In the genomic region with DNA sequence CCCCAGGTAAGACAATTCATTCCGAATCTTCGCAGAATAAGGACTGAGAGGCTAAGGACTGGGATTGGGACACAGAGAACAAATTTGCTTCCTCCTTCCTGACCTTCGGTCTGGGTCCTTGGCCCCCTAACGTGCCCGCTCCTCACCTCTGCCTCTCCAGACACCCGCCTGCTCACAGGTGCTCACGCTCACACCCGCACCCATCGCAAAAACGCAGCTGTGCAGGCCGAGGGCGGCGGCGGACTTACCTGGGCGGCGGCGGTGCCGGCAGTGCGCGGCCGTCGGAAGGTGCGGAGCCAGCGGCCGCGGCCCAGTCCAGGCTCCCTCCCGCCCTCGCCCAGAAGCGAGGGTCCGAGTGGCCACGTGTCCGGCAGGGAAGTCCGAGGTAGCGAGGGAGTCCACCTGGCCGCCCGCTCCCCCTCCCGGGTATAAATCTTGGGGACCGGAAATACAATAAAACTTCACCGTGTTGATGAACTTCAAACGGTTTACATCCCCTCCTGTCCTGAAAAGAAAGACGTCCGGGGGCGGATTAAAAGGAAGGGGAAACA, we compare ENCODE assay signal across 18 cellular contexts. TPM values are rescaled to one million over a fixed set of nuclear protein-coding genes. Genes with fewer than 3 reads are reported as not detected.
DNase-seq lines count a peak whose midpoint lies in the region; ATAC-seq, FAIRE-seq and TF ChIP-seq lines count a peak whose summit lies in the region.
"Had no signal": no experiment of that assay in that cellular context is flagged by ENCODE, and none has a peak within 500 bp of the region (broad histone marks: within the 10 kb centered on the region; RNA-seq: fewer than 3 reads in every experiment).

No MANE protein-coding gene starts in this region.

- H3K9me3 ChIP-seq in HUES6 (ENCODE audit: control insufficient read depth, insufficient read depth, low read depth, low read length) (no peaks in the 10 kb centered on the region), trophoblast cell (ENCODE audit: insufficient read depth, low read depth, low read length) (peaks cover 6% of the 10 kb centered on the region)
- H3K9me3 ChIP-seq: ovary had no signal

- H3K4me3 ChIP-seq in HUES6 (ENCODE audit: low read depth, low read length) (peak overlapping the region; percentile 28), trophoblast cell (ENCODE audit: low read depth, low read length) (peak overlapping the region; percentile 16)
- H3K4me3 ChIP-seq: ovary had no signal

- no peak overlapping the region for H2BK12ac ChIP-seq in trophoblast cell (ENCODE audit: low read length)

- no peak overlapping the region for H3K27ac ChIP-seq in HUES6 (ENCODE audit: low read depth, low read length)
- no peak overlapping the region for H3K27ac ChIP-seq in trophoblast cell (ENCODE audit: low read depth, low read length)
- H3K27ac ChIP-seq: ovary had no signal

- intact Hi-C loops in CD14-positive monocyte (cut with micrococcal nuclease) = no loop called here

- no peak for TF ChIP-seq CTCF in CD14-positive monocyte (IDR thresholded peaks at IDR 0.05)

- H3K27me3 Mint-ChIP-seq in CD14-positive monocyte (ENCODE audit: low read depth in 3 of 3) = peaks cover 92 to 99% (median 98%) of the 10 kb centered on the region in 3 donors
- H3K27me3 Mint-ChIP-seq in effector memory CD8-positive, alpha-beta T cell = peaks cover 78 to 100% of the 10 kb centered on the region in 2 donors

- no peaks in the 10 kb centered on the region for H3K36me3 ChIP-seq in HUES6 (ENCODE audit: control insufficient read depth, insufficient read depth, low read length)
- peaks cover 0 to 2% of the 10 kb centered on the region in 2 experiments for H3K36me3 ChIP-seq in trophoblast cell (ENCODE audit: control insufficient read depth in 1 of 2, insufficient read depth in 2 of 2, low read length in 2 of 2)
- H3K36me3 ChIP-seq: ovary had no signal

- FAIRE-seq in HTR-8/SVneo (lab: Jason Lieb, UNC) = no peak
- FAIRE-seq: urothelium cell line had no signal

- no peak overlapping the region for H2AK5ac ChIP-seq in trophoblast cell (ENCODE audit: low read length)

- H3K36me3 Mint-ChIP-seq in CD14-positive monocyte = peaks cover 0 to 4% of the 10 kb centered on the region in 2 donors
- H3K36me3 Mint-ChIP-seq in effector memory CD8-positive, alpha-beta T cell (ENCODE audit: insufficient read depth) = peaks cover 8% of the 10 kb centered on the region

- no peak overlapping the region for H4K8ac ChIP-seq in trophoblast cell (ENCODE audit: low read depth, low read length)

- H3K23ac ChIP-seq in trophoblast cell (ENCODE audit: low read length) = no peak overlapping the region

- peaks cover 0 to 20% (median 11%) of the 10 kb centered on the region in 7 donors for H3K9me3 Mint-ChIP-seq in CD14-positive monocyte
- no peaks in the 10 kb centered on the region for H3K9me3 Mint-ChIP-seq in effector memory CD8-positive, alpha-beta T cell

- H3K4me1 Mint-ChIP-seq in CD14-positive monocyte = peaks cover 4% of the 10 kb centered on the region
- peaks cover 5 to 6% of the 10 kb centered on the region in 2 donors for H3K4me1 Mint-ChIP-seq in effector memory CD8-positive, alpha-beta T cell (ENCODE audit: low read depth in 2 of 2)

- H3K4me1 ChIP-seq in HUES6 (ENCODE audit: control insufficient read depth, insufficient read depth, low read length) = no peaks in the 10 kb centered on the region; the same call in 1 of the 2 replicates
- H3K4me1 ChIP-seq in trophoblast cell (ENCODE audit: control insufficient read depth in 1 of 2, insufficient read depth in 2 of 2, low read length in 2 of 2) = peaks cover 0 to 6% of the 10 kb centered on the region in 2 experiments

- H3K14ac ChIP-seq in trophoblast cell (ENCODE audit: low read length) = no peak overlapping the region

- H3K79me1 ChIP-seq in trophoblast cell (ENCODE audit: low read length) = no peaks in the 10 kb centered on the region

- H3K4me2 ChIP-seq in trophoblast cell (ENCODE audit: low read length) = peak overlapping the region; percentile 29

- no peaks in the 10 kb centered on the region for H3K79me2 ChIP-seq in trophoblast cell (ENCODE audit: control insufficient read depth, insufficient read depth, low read length, poor library complexity)

- H4K12ac ChIP-seq in trophoblast cell (ENCODE audit: low read depth, low read length) = no peak overlapping the region

- H3K4me3 Mint-ChIP-seq in CD14-positive monocyte = peak overlapping the region in 1 of 2 donors; percentile 76
- H3K4me3 Mint-ChIP-seq in effector memory CD8-positive, alpha-beta T cell = peak overlapping the region; percentile 45 to 53

- DNase-seq in CD14-positive monocyte (ENCODE audit: low spot score) = peak; percentile 9
- DNase-seq in effector memory CD8-positive, alpha-beta T cell = no peak
- DNase-seq in trophoblast cell = no peak
- DNase-seq in activated naive CD4-positive, alpha-beta T cell treated with Interleukin-2 at 50 U/mL for 16 hours = no peak
- no peak for DNase-seq in NCI-H69 (lab: John Stamatoyannopoulos, UW)
- no peak for DNase-seq in HTR-8/SVneo (ENCODE audit: insufficient read length, low spot score)
- DNase-seq: activated CD4-positive, alpha-beta T cell treated with anti-CD3 and anti-CD28 coated beads for 48 hours; IMR-90; NCI-H1105 treated with DMSO at 0.1 percent for 48 hours; NCI-H446 treated with DMSO at 0.1 percent for 48 hours; OCI-M1; ovary had no signal

- H3K9ac ChIP-seq in HUES6 (ENCODE audit: low read length) (peak overlapping the region; percentile 79), trophoblast cell (ENCODE audit: low read length) (no peak overlapping the region)

- no peak overlapping the region for H4K91ac ChIP-seq in trophoblast cell (ENCODE audit: low read depth, low read length)

- H2AFZ ChIP-seq in trophoblast cell (ENCODE audit: insufficient read depth, low read length, poor library complexity) = no peak overlapping the region

- no peak overlapping the region for H3K18ac ChIP-seq in trophoblast cell (ENCODE audit: low read length)

- H2BK120ac ChIP-seq in trophoblast cell (ENCODE audit: insufficient read depth, low read length, poor library complexity) = no peak overlapping the region

- H3K27me3 ChIP-seq in HUES6 (ENCODE audit: control insufficient read depth, insufficient read depth, low read length) (peaks cover 100% of the 10 kb centered on the region), trophoblast cell (ENCODE audit: insufficient read depth, low read length) (peaks cover 85% of the 10 kb centered on the region)
- H3K27me3 ChIP-seq: ovary had no signal

- no peak overlapping the region for H3K27ac Mint-ChIP-seq in CD14-positive monocyte
- H3K27ac Mint-ChIP-seq in effector memory CD8-positive, alpha-beta T cell = no peak overlapping the region

- H2BK5ac ChIP-seq in trophoblast cell (ENCODE audit: low read depth, low read length, poor library complexity) = no peak overlapping the region

- no peak overlapping the region for H3K4ac ChIP-seq in trophoblast cell (ENCODE audit: low read depth, low read length)

- WGBS in trophoblast cell (ENCODE audit: extremely low coverage, insufficient coverage, insufficient read length) = no CpG with 5 or more reads among the region's 43 CpGs

- no peak for ATAC-seq in effector memory CD8-positive, alpha-beta T cell (replicated peaks)
- ATAC-seq in GM18858 (IDR thresholded peaks at IDR 0.05; ENCODE audit: unreplicated experiment) = no peak

RNA-seq across cellular contexts. Expression of a gene that starts 7.2 kb away (rescaled TPM):
- not detected for polyA plus RNA-seq in CD14-positive monocyte
- polyA plus RNA-seq in trophoblast cell (2013) = 0.99 and 1.1 TPM in 2 replicates
- polyA plus RNA-seq: BJ, liver had no signal

RNA-seq across cellular contexts. Expression of a gene that starts 18.2 kb away (rescaled TPM):
- polyA plus RNA-seq in CD14-positive monocyte = not detected
- polyA plus RNA-seq in trophoblast cell (2013) = 2.4 and 2.5 TPM in 2 replicates
- polyA plus RNA-seq: BJ, esophagus, liver had no signal

RNA-seq across cellular contexts. Expression of a gene that starts 22.5 kb away (rescaled TPM):
- not detected for polyA plus RNA-seq in CD14-positive monocyte
- polyA plus RNA-seq in trophoblast cell (2013) = 9.6 and 9.8 TPM in 2 replicates
- polyA plus RNA-seq: BJ had no signal

RNA-seq across cellular contexts. Expression of a gene that starts 28.6 kb away (rescaled TPM):
- not detected for polyA plus RNA-seq in CD14-positive monocyte
- 10.6 and 10.9 TPM in 2 replicates for polyA plus RNA-seq in trophoblast cell (2013)
- polyA plus RNA-seq: BJ had no signal

RNA-seq across cellular contexts. Expression of a gene that starts 39.8 kb away (rescaled TPM):
- polyA plus RNA-seq in CD14-positive monocyte = not detected
- polyA plus RNA-seq in trophoblast cell (2013) = 3.2 and 3.5 TPM in 2 replicates
- polyA plus RNA-seq: BJ had no signal
